8 cellular contexts compared by ENCODE assay signal in the genomic region with DNA sequence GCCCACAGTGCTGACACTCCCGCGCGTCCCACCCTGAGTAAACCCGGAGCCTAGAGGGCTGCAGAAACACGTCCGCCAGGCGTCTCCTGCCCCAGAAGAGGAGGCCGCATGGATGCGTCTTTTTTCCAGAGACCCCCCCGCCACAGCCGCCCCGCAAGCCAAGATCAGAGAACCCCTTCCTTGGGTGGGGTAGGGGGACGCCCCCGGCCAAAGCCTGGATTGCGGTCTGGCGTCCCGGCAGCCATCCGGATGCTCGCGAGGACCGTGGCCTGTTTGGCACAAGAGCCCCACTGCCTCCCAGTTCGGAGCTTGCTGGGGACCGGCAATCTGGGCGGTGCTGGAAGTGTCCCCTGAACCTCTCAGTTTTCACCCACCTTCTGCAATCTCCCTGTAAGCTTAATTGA. TPM values are rescaled to one million over a fixed set of nuclear protein-coding genes. Genes with fewer than 3 reads are reported as not detected.
DNase-seq lines count a peak whose midpoint lies in the region; ATAC-seq lines count a peak whose summit lies in the region.

No MANE protein-coding gene starts in this region.

- intact Hi-C loops in activated T-helper 2 cell treated with anti-CD3 and anti-CD28 coated beads, Interferon-gamma antibody, Interleukin-2, Interleukin-4, amounts not matched to agents 10 μg/mL and 5 μg/mL and 100 μg/mL, durations not matched to agents 14 hours and 24 hours and 36 hours (cut with micrococcal nuclease), result no loop called here
- intact Hi-C loops in left ventricle myocardium superior (cut with micrococcal nuclease) (no loop called here), posterior cingulate gyrus (cut with DNase I) (no loop called here)

- peaks cover 0 to 2% (median 0%) of the 10 kb centered on the region in 5 donors for H3K9me3 Mint-ChIP-seq in CD8-positive, alpha-beta memory T cell
- no peaks in the 10 kb centered on the region for H3K9me3 Mint-ChIP-seq in activated T-helper 2 cell treated with anti-CD3 and anti-CD28 coated beads, Interferon-gamma antibody, Interleukin-2, Interleukin-4, amounts not matched to agents 10 μg/mL and 5 μg/mL and 100 μg/mL, durations not matched to agents 14 hours and 24 hours and 36 hours

- H3K36me3 Mint-ChIP-seq in CD8-positive, alpha-beta memory T cell, result no peaks in the 10 kb centered on the region
- no peaks in the 10 kb centered on the region for H3K36me3 Mint-ChIP-seq in activated T-helper 2 cell treated with anti-CD3 and anti-CD28 coated beads, Interferon-gamma antibody, Interleukin-2, Interleukin-4, amounts not matched to agents 10 μg/mL and 5 μg/mL and 100 μg/mL, durations not matched to agents 14 hours and 24 hours and 36 hours (ENCODE audit: low read depth)

- POLR2A ChIA-PET in CD8-positive, alpha-beta memory T cell (lab: Charles Lee), result no interaction called here

- CTCF ChIA-PET in CD8-positive, alpha-beta memory T cell (lab: Charles Lee), result no interaction called here

- H3K27ac Mint-ChIP-seq in CD8-positive, alpha-beta memory T cell, result no peak overlapping the region
- H3K27ac Mint-ChIP-seq in activated T-helper 2 cell treated with anti-CD3 and anti-CD28 coated beads, Interferon-gamma antibody, Interleukin-2, Interleukin-4, amounts not matched to agents 10 μg/mL and 5 μg/mL and 100 μg/mL, durations not matched to agents 14 hours and 24 hours and 36 hours, result no peak overlapping the region

- H3K4me1 ChIP-seq in CD8-positive, alpha-beta memory T cell (ENCODE audit: insufficient read depth, low read length), result no peaks in the 10 kb centered on the region

- peak overlapping the region in 4 of 7 donors; percentile 12 to 49 (median 34) for H3K4me3 Mint-ChIP-seq in CD8-positive, alpha-beta memory T cell
- peak overlapping the region; percentile 26 for H3K4me3 Mint-ChIP-seq in activated T-helper 2 cell treated with anti-CD3 and anti-CD28 coated beads, Interferon-gamma antibody, Interleukin-2, Interleukin-4, amounts not matched to agents 10 μg/mL and 5 μg/mL and 100 μg/mL, durations not matched to agents 14 hours and 24 hours and 36 hours (ENCODE audit: low read depth)

- no peak for DNase-seq in CD8-positive, alpha-beta memory T cell
- DNase-seq in activated T-helper 2 cell treated with anti-CD3 and anti-CD28 coated beads, Interferon-gamma antibody, Interleukin-2, Interleukin-4, amounts not matched to agents 10 μg/mL and 5 μg/mL and 100 μg/mL, durations not matched to agents 14 hours and 24 hours and 36 hours (ENCODE audit: low spot score), result no peak
- DNase-seq in left ventricle myocardium superior (peak; percentile 33), posterior cingulate gyrus (peak in 6 of 10 donors; percentile 5 to 75 (median 11)), foreskin melanocyte (no peak), NCI-H2081 (lab: John Stamatoyannopoulos, UW) (no peak)

- no peak overlapping the region for H3K4me3 ChIP-seq in CD8-positive, alpha-beta memory T cell (ENCODE audit: low read length)

- H3K27me3 Mint-ChIP-seq in CD8-positive, alpha-beta memory T cell, result peaks cover 29 to 76% of the 10 kb centered on the region in 2 donors
- H3K27me3 Mint-ChIP-seq in activated T-helper 2 cell treated with anti-CD3 and anti-CD28 coated beads, Interferon-gamma antibody, Interleukin-2, Interleukin-4, amounts not matched to agents 10 μg/mL and 5 μg/mL and 100 μg/mL, durations not matched to agents 14 hours and 24 hours and 36 hours (ENCODE audit: low read depth), result peaks cover 62% of the 10 kb centered on the region

- ATAC-seq in left ventricle myocardium superior (peak; percentile 41), GM21515 (IDR thresholded peaks at IDR 0.05; ENCODE audit: unreplicated experiment) (no peak), HG03378 (IDR thresholded peaks at IDR 0.05; ENCODE audit: unreplicated experiment) (no peak)

- H3K4me1 Mint-ChIP-seq in CD8-positive, alpha-beta memory T cell, result peaks cover 6 to 14% (median 13%) of the 10 kb centered on the region in 3 donors
- peaks cover 9% of the 10 kb centered on the region for H3K4me1 Mint-ChIP-seq in activated T-helper 2 cell treated with anti-CD3 and anti-CD28 coated beads, Interferon-gamma antibody, Interleukin-2, Interleukin-4, amounts not matched to agents 10 μg/mL and 5 μg/mL and 100 μg/mL, durations not matched to agents 14 hours and 24 hours and 36 hours (ENCODE audit: low read depth)

- H3K9me3 ChIP-seq in CD8-positive, alpha-beta memory T cell (ENCODE audit: low read length), result no peaks in the 10 kb centered on the region

- H3K27ac ChIP-seq in CD8-positive, alpha-beta memory T cell (ENCODE audit: low read depth, low read length), result no peak overlapping the region

- no peaks in the 10 kb centered on the region for H3K36me3 ChIP-seq in CD8-positive, alpha-beta memory T cell (ENCODE audit: insufficient read depth, low read length)

- H3K27me3 ChIP-seq in CD8-positive, alpha-beta memory T cell (ENCODE audit: insufficient read depth, low read length, poor library complexity, severe bottlenecking), result peaks cover 15% of the 10 kb centered on the region

RNA-seq across cellular contexts. Expression of a gene that starts 1.0 kb away (rescaled TPM):
- not detected for total RNA-seq in CD8-positive, alpha-beta memory T cell
- not detected for polyA plus RNA-seq in CD8-positive, alpha-beta memory T cell
- total RNA-seq in activated T-helper 2 cell treated with anti-CD3 and anti-CD28 coated beads, Interferon-gamma antibody, Interleukin-2, Interleukin-4, amounts not matched to agents 10 μg/mL and 5 μg/mL and 100 μg/mL, durations not matched to agents 14 hours and 24 hours and 36 hours, result not detected in 2 replicates
- total RNA-seq in left ventricle myocardium superior, result 3.6 TPM

Comparison
In these comparisons a context has a peak if more than half of its experiments do, and no peak if none do; other contexts are left out.
1. DNase-seq: peak in left ventricle myocardium superior (single experiment) and posterior cingulate gyrus (6 of 10); none in CD8-positive, alpha-beta memory T cell (0 of 5), activated T-helper 2 cell treated with anti-CD3 and anti-CD28 coated beads, Interferon-gamma antibody, Interleukin-2, Interleukin-4, amounts not matched to agents 10 μg/mL and 5 μg/mL and 100 μg/mL, durations not matched to agents 14 hours and 24 hours and 36 hours (single experiment), foreskin melanocyte (single experiment) and NCI-H2081 (0 of 2).